In genomic region chr4:21596521-21596920, GRCh38 we compare ENCODE assay signal across 1 cellular context.
TF ChIP-seq lines count a peak whose summit lies in the region.

No MANE protein-coding gene starts in this region.

TF ChIP-seq in WTC11, 78 proteins besides CTCF, POLR2A, EP300 and RAD21 (continued from another document):
- TF ChIP-seq HMGXB4 (CRISPR knock-in tag; IDR thresholded peaks at IDR 0.05) (no peak), GRHL2 (CRISPR knock-in tag; IDR thresholded peaks at IDR 0.05; ENCODE audit: insufficient replicate concordance, severe bottlenecking) (no peak), ATF2 (CRISPR knock-in tag; IDR thresholded peaks at IDR 0.05; ENCODE audit: borderline replicate concordance, low read depth) (no peak), AR (CRISPR knock-in tag; IDR thresholded peaks at IDR 0.05) (no peak), FOXP4 (CRISPR knock-in tag; IDR thresholded peaks at IDR 0.05) (no peak)
